ENCODE assay signal across 15 cellular contexts in genomic region chr5:169202969-169203368, GRCh38.
"Had no signal": no experiment of that assay in that cellular context is flagged by ENCODE, and none has a peak within 500 bp of the region (broad histone marks: within the 10 kb centered on the region; RNA-seq: fewer than 3 reads in every experiment).

No MANE protein-coding gene starts in this region.

- DNase-seq: activated CD4-positive, CD25-positive, alpha-beta regulatory T cell treated with anti-CD3 and anti-CD28 coated beads, Interleukin-2, amount 50 U/mL, for 72 hours; activated gamma-delta T cell; body of pancreas; caudate nucleus; foreskin melanocyte; hypothalamus; lower lobe of right lung; natural killer cell; stimulated activated CD4-positive, alpha-beta T cell treated with anti-CD3 and anti-CD28 coated beads, Interleukin-4, amount 100 ng/mL, for 24 hours; T-helper 17 cell; upper lobe of right lung had no signal

- H3K4me3 ChIP-seq: body of pancreas, lower lobe of right lung, upper lobe of right lung had no signal

- H3K9ac ChIP-seq: parathyroid adenoma had no signal

- H2AFZ ChIP-seq: parathyroid adenoma had no signal

- H3K27ac ChIP-seq: body of pancreas, lower lobe of right lung, parathyroid adenoma, upper lobe of right lung, VCaP had no signal

- H3K36me3 ChIP-seq: lower lobe of right lung, upper lobe of right lung had no signal

- H3K27me3 ChIP-seq: body of pancreas, upper lobe of right lung had no signal

- H3K9me3 ChIP-seq: upper lobe of right lung had no signal

- H3K4me1 ChIP-seq: body of pancreas, lower lobe of right lung, upper lobe of right lung had no signal

- ATAC-seq: body of pancreas; lower lobe of right lung; natural killer cell; sciatic nerve; stimulated activated memory B cell treated with anti-CD40 and anti-IgM and Interleukin-4, amounts not matched to agents 10 μg/mL and 1 μg/mL and 100 μg/mL, for 72 hours; T-helper 17 cell; upper lobe of right lung had no signal
